In genomic region chr6:3068329-3069223, GRCh38 we compare ENCODE assay signal across 8 cellular contexts. TPM values are rescaled to one million over a fixed set of nuclear protein-coding genes. Genes with fewer than 3 reads are reported as not detected.
A peak's percentile ranks its signal among the peaks of the same experiment; 100 is the strongest.
DNase-seq lines count a peak whose midpoint lies in the region; ATAC-seq and TF ChIP-seq lines count a peak whose summit lies in the region.

Gene RIPK1 (plus strand): TSS chr6:3068494. CDS start chr6:3076824, 8,330 bp downstream.

- ATAC-seq in GM21717 (IDR thresholded peaks at IDR 0.05; ENCODE audit: unreplicated experiment) (peak; percentile 81), natural killer cell (peak; percentile 78 to 93 (median 83))
- peak; percentile 90 for ATAC-seq in stimulated activated naive CD8-positive, alpha-beta T cell treated with anti-CD3 and anti-CD28 coated beads, Interleukin-15, Interleukin-2, amounts not matched to agents 100 U/mL and 50 U/mL, for 24 hours

- H3K79me2 ChIP-seq in DOHH2 (ENCODE audit: control insufficient read depth, low read length): peaks cover 78% of the 10 kb centered on the region
- peaks cover 47% of the 10 kb centered on the region for H3K79me2 ChIP-seq in fibroblast of lung (ENCODE audit: control insufficient read depth, insufficient read depth, low read length)

- no peaks in the 10 kb centered on the region for H3K9me2 ChIP-seq in DOHH2 (replicated peaks; ENCODE audit: control insufficient read depth, low read length)

- H4K20me1 ChIP-seq in DOHH2 (ENCODE audit: control insufficient read depth, insufficient read depth, low read depth, low read length): no peaks in the 10 kb centered on the region
- no peaks in the 10 kb centered on the region for H4K20me1 ChIP-seq in fibroblast of lung (ENCODE audit: control insufficient read depth, extremely low read depth, insufficient read depth, low read length)

- H3K4me3 Mint-ChIP-seq in natural killer cell: peak within 1 kb of the TSS; percentile 95

- H3K27me3 ChIP-seq in DOHH2 (ENCODE audit: control insufficient read depth, low read length) (no peaks in the 10 kb centered on the region), fibroblast of lung (ENCODE audit: control insufficient read depth, insufficient read depth, low read length) (no peaks in the 10 kb centered on the region)

- TF ChIP-seq CTCF in DOHH2 (IDR thresholded peaks at IDR 0.05; ENCODE audit: low read depth, low read length, poor library complexity, severe bottlenecking) (peak; percentile 48), fibroblast of lung (conservative IDR thresholded peaks at IDR 0.05 in 1 of 2, IDR thresholded peaks at IDR 0.05 in 1 of 2; ENCODE audit: low read depth in 1 of 2, low read length in 2 of 2) (peak; percentile 17 to 30), natural killer cell (IDR thresholded peaks at IDR 0.05) (peak; percentile 15)

- H3K27ac Mint-ChIP-seq in natural killer cell: peak within 1 kb of the TSS; percentile 91 to 94

- no peaks in the 10 kb centered on the region for H3K9me3 Mint-ChIP-seq in natural killer cell

- intact Hi-C loops in natural killer cell (cut with micrococcal nuclease): loop anchor here (1.0 to 5.0 kb wide), 3 partner anchors 50 to 304 kb away; partner anchors contain the start of genes BPHL and WRNIP1

- peak; percentile 75 for DNase-seq in Jurkat, Clone E6-1 (ENCODE audit: low read depth, low spot score)
- DNase-seq in RKO (ENCODE audit: low spot score): peak; percentile 93
- DNase-seq in activated T-helper 1 cell treated with anti-CD3 and anti-CD28 coated beads, Interleukin-2, amount 50 U/mL, for 16 hours (ENCODE audit: low read depth in 1 of 2, low spot score in 1 of 2): peak; percentile 88 to 95
- peak; percentile 86 to 90 for DNase-seq in fibroblast of lung (ENCODE audit: low read depth in 2 of 2)
- DNase-seq in natural killer cell: peak; percentile 96
- peak; percentile 97 for DNase-seq in stimulated activated naive CD8-positive, alpha-beta T cell treated with anti-CD3 and anti-CD28 coated beads, Interleukin-15, Interleukin-2, amounts not matched to agents 100 U/mL and 50 U/mL, for 24 hours

- peak within 1 kb of the TSS; percentile 93 for H3K27ac ChIP-seq in DOHH2 (ENCODE audit: low read depth, low read length)
- peak within 1 kb of the TSS; percentile 97 for H3K27ac ChIP-seq in fibroblast of lung (ENCODE audit: insufficient read depth, low read length)

- H3K4me2 ChIP-seq in DOHH2 (ENCODE audit: low read length): peak within 1 kb of the TSS; percentile 84
- H3K4me2 ChIP-seq in fibroblast of lung (ENCODE audit: extremely low read depth, insufficient read depth, low read length): peak within 1 kb of the TSS; percentile 88

- H3K4me1 Mint-ChIP-seq in natural killer cell: peaks cover 44 to 50% of the 10 kb centered on the region in 2 donors

- peaks cover 41% of the 10 kb centered on the region for H3F3A ChIP-seq in DOHH2 (ENCODE audit: control insufficient read depth, insufficient read depth)

- H3K9ac ChIP-seq in fibroblast of lung (ENCODE audit: insufficient read depth, low read length): peak within 1 kb of the TSS; percentile 99

- no peaks in the 10 kb centered on the region for H3K36me3 Mint-ChIP-seq in natural killer cell

- peaks cover 53% of the 10 kb centered on the region for H3K4me1 ChIP-seq in DOHH2 (ENCODE audit: control insufficient read depth, low read length)
- H3K4me1 ChIP-seq in fibroblast of lung (ENCODE audit: control insufficient read depth, extremely low read depth, insufficient read depth, low read length): peaks cover 2% of the 10 kb centered on the region

- peaks cover 12% of the 10 kb centered on the region for H3K36me3 ChIP-seq in DOHH2 (ENCODE audit: control insufficient read depth, low read length)
- no peaks in the 10 kb centered on the region for H3K36me3 ChIP-seq in fibroblast of lung (ENCODE audit: control insufficient read depth, insufficient read depth, low read length)

- H3K9me3 ChIP-seq in DOHH2 (ENCODE audit: control insufficient read depth, insufficient read depth, low read length) (no peaks in the 10 kb centered on the region), fibroblast of lung (ENCODE audit: control insufficient read depth, insufficient read depth, low read depth, low read length) (no peaks in the 10 kb centered on the region)

- H3K27me3 Mint-ChIP-seq in natural killer cell (ENCODE audit: low read depth in 2 of 2): no peaks in the 10 kb centered on the region

- H3K4me3 ChIP-seq in DOHH2 (ENCODE audit: low read length) (peak within 1 kb of the TSS; percentile 91), fibroblast of lung (replicated peaks in 1 of 4; ENCODE audit: control extremely low read depth in 1 of 4, insufficient read depth in 1 of 4, low read depth in 3 of 4, low read length in 4 of 4) (peak within 1 kb of the TSS; percentile 68 to 93 (median 82))
- peak within 1 kb of the TSS; percentile 81 for H3K4me3 ChIP-seq in Jurkat, Clone E6-1 (ENCODE audit: low read length)

- peak within 1 kb of the TSS; percentile 42 for H2AFZ ChIP-seq in fibroblast of lung (ENCODE audit: low read length)

RNA-seq across cellular contexts. Expression of gene RIPK1, which starts in this region (rescaled TPM):
- 14.2 TPM for polyA plus RNA-seq in Jurkat, Clone E6-1 (2012; ENCODE audit: insufficient read depth, insufficient read length)
- total RNA-seq in fibroblast of lung: 20.3 and 22.1 TPM in 2 replicates
- polyA plus RNA-seq in fibroblast of lung: 24.9 and 29.3 TPM in 2 replicates
- polyA plus RNA-seq in fibroblast of lung (2012): 19.5 and 23.3 TPM in 2 replicates
- 9.0 and 9.3 TPM in 2 replicates for polyA minus RNA-seq in fibroblast of lung (ENCODE audit: low replicate concordance)
- 10 to 100 TPM; 30.9 to 44.8 (median 34.5) TPM for total RNA-seq in natural killer cell

Comparison
In these comparisons a context has a peak if more than half of its experiments do, and no peak if none do; other contexts are left out.
1. Peak in every context shown above with its lines: DNase-seq, ATAC-seq, H3K4me3 ChIP-seq and H3K27ac ChIP-seq.